9 cellular contexts compared by ENCODE assay signal in genomic region chr12:34126239-34126641, GRCh38.
DNase-seq lines count a peak whose midpoint lies in the region; ATAC-seq, FAIRE-seq and TF ChIP-seq lines count a peak whose summit lies in the region.
"Had no signal": no experiment of that assay in that cellular context is flagged by ENCODE, and none has a peak within 500 bp of the region (broad histone marks: within the 10 kb centered on the region; RNA-seq: fewer than 3 reads in every experiment).

No MANE protein-coding gene starts in this region.

- no peak for TF ChIP-seq POLR2A in H54 (IDR thresholded peaks at IDR 0.05; ENCODE audit: low read depth, low read length)

- H3K27me3 ChIP-seq in ACC112 (ENCODE audit: insufficient read depth, low read length) (peaks cover 13% of the 10 kb centered on the region; the same call in 1 of the 2 replicates), PC-3 (ENCODE audit: low read length) (no peaks in the 10 kb centered on the region), SJCRH30 (no peaks in the 10 kb centered on the region)

- H3K9me2 ChIP-seq in PC-3 (replicated peaks; ENCODE audit: low read length) = no peaks in the 10 kb centered on the region

- DNase-seq in PC-3 (peak; percentile 16), GM19238 (ENCODE audit: insufficient read length, low spot score) (no peak), H54 (ENCODE audit: insufficient read length, low spot score) (no peak), SJCRH30 (no peak), mesenteric fat pad (ENCODE audit: low spot score) (no peak)
- DNase-seq: stimulated activated CD4-positive, alpha-beta T cell treated with anti-CD3 and anti-CD28 coated beads, Interleukin-15, amount 100 ng/mL, for 24 hours had no signal

- H3K27ac ChIP-seq in ACC112 (ENCODE audit: low read depth, low read length) (no peak overlapping the region), PC-3 (ENCODE audit: low read length) (no peak overlapping the region), SJCRH30 (no peak overlapping the region)

- CTCF ChIA-PET in PC-3 (lab: Charles Lee) = no interaction called here

- H3K79me2 ChIP-seq in ACC112 (ENCODE audit: control insufficient read depth, insufficient read depth, low read length, unreplicated experiment) = no peaks in the 10 kb centered on the region
- H3K79me2 ChIP-seq in PC-3 (ENCODE audit: low read length) = no peaks in the 10 kb centered on the region

- no peaks in the 10 kb centered on the region for H3K9me3 ChIP-seq in PC-3 (ENCODE audit: low read length)
- no peaks in the 10 kb centered on the region for H3K9me3 ChIP-seq in SJCRH30 (replicated peaks)

- H3F3A ChIP-seq in PC-3 (ENCODE audit: low read length, unreplicated experiment) = no peaks in the 10 kb centered on the region

- H2AFZ ChIP-seq in ACC112 (ENCODE audit: low read length, unreplicated experiment) (peak overlapping the region; percentile 84), PC-3 (ENCODE audit: low read length) (peak overlapping the region; percentile 68)

- H3K9ac ChIP-seq in PC-3 (ENCODE audit: low read length) = no peak overlapping the region

- ATAC-seq in GM18502 (IDR thresholded peaks at IDR 0.05; ENCODE audit: poor library complexity, unreplicated experiment) = peak; percentile 46
- ATAC-seq in PC-3 = peak; percentile 64
- ATAC-seq in esophagus mucosa = peak; percentile 8

- intact Hi-C loops in PC-3 (cut with micrococcal nuclease) = no loop called here

- no TSS peak for BruUV-seq in PC-3 (replicated peaks; lab: Mats Ljungman, UMichigan)

- no peak for TF ChIP-seq CTCF in PC-3 (conservative IDR thresholded peaks at IDR 0.05; ENCODE audit: low read depth, low read length)

- FAIRE-seq in H54 (lab: Jason Lieb, UNC) = no peak

- no peaks in the 10 kb centered on the region for H4K20me1 ChIP-seq in PC-3 (ENCODE audit: low read length)

- H3K4me1 ChIP-seq in ACC112 (ENCODE audit: control insufficient read depth, insufficient read depth, low read length, unreplicated experiment) = no peaks in the 10 kb centered on the region
- no peaks in the 10 kb centered on the region; the same call in 1 of the 2 replicates for H3K4me1 ChIP-seq in PC-3 (ENCODE audit: insufficient read depth, low read length)
- no peaks in the 10 kb centered on the region for H3K4me1 ChIP-seq in SJCRH30

- H3K36me3 ChIP-seq in ACC112 (ENCODE audit: insufficient read depth, low read length) = no peaks in the 10 kb centered on the region
- no peaks in the 10 kb centered on the region for H3K36me3 ChIP-seq in PC-3 (ENCODE audit: low read depth, low read length)
- H3K36me3 ChIP-seq in SJCRH30 = no peaks in the 10 kb centered on the region

- POLR2A ChIA-PET in PC-3 (lab: Charles Lee; ENCODE audit: unreplicated experiment) = no interaction called here

- peak overlapping the region; percentile 52 for H3K4me3 ChIP-seq in ACC112 (ENCODE audit: low read depth, low read length)
- peak overlapping the region; percentile 51 for H3K4me3 ChIP-seq in PC-3 (ENCODE audit: low read length)
- no peak overlapping the region for H3K4me3 ChIP-seq in SJCRH30

- peak overlapping the region; percentile 67 for H3K4me2 ChIP-seq in PC-3 (ENCODE audit: low read length)

Comparison
In these comparisons a context has a peak if more than half of its experiments do, and no peak if none do; other contexts are left out.
1. ATAC-seq: peak in every context shown above with its lines; median percentile 64 in PC-3; 46 in GM18502; 8 in esophagus mucosa.